25 cellular contexts compared by ENCODE assay signal in the genomic region with DNA sequence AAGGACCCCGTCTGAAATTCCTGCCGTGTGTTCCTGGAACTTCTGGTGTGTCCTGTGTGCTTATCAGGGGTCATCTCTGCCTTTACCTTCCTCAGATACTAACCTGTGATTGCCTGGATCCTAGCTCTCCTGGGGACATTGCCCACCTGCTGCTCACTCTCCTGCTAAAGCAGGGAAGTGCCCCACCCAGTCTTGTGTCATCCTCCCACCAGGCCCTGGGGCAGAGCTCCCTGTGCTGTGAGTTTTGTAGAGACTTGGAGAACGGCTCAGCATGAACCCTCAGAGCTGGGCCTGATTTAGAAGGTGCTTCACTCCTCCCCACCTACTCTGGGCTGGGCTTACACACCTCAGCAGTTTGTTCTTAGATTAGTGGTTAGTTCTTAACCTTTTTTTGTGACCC. TPM values are rescaled to one million over a fixed set of nuclear protein-coding genes. Genes with fewer than 3 reads are reported as not detected.
DNase-seq lines count a peak whose midpoint lies in the region; ATAC-seq and TF ChIP-seq lines count a peak whose summit lies in the region.
"Had no signal": no experiment of that assay in that cellular context is flagged by ENCODE, and none has a peak within 500 bp of the region (broad histone marks: within the 10 kb centered on the region; RNA-seq: fewer than 3 reads in every experiment).

No MANE protein-coding gene starts in this region.

- no peaks in the 10 kb centered on the region for H3K79me2 ChIP-seq in OCI-LY7 (ENCODE audit: insufficient read depth, low read depth, low read length)

- H4K5ac ChIP-seq in IMR-90 (ENCODE audit: low read depth, low read length): no peak overlapping the region

- H3K4me3 ChIP-seq in IMR-90 (ENCODE audit: insufficient read depth, low read depth, low read length): no peak overlapping the region
- H3K4me3 ChIP-seq in endodermal cell (ENCODE audit: low read length): no peak overlapping the region
- H3K4me3 ChIP-seq in dorsolateral prefrontal cortex: no peak overlapping the region
- no peak overlapping the region for H3K4me3 ChIP-seq in OCI-LY7 (ENCODE audit: low read depth, low read length, poor library complexity, severe bottlenecking)
- H3K4me3 ChIP-seq: adrenal gland, BLaER1, lower lobe of right lung, prostate gland had no signal

- H3K36me3 Mint-ChIP-seq in endodermal cell (ENCODE audit: low read depth) (peaks cover 17% of the 10 kb centered on the region), nephron (ENCODE audit: low read depth) (peaks cover 20% of the 10 kb centered on the region)

- H3K27me3 ChIP-seq in IMR-90 (ENCODE audit: control insufficient read depth, insufficient read depth, low read length) (no peaks in the 10 kb centered on the region), endodermal cell (ENCODE audit: control insufficient read depth, insufficient read depth, low read length, poor library complexity, severe bottlenecking) (no peaks in the 10 kb centered on the region), dorsolateral prefrontal cortex (no peaks in the 10 kb centered on the region)
- H3K27me3 ChIP-seq: adrenal gland, BLaER1 had no signal

- DNase-seq in NCI-H146 (lab: John Stamatoyannopoulos, UW) (peak; percentile 31), NCI-H146 treated with DMSO at 0.1 percent for 48 hours (lab: John Stamatoyannopoulos, UW; ENCODE audit: unreplicated experiment) (no peak), IMR-90 (no peak), endodermal cell (peak; percentile 64), AML-193 (lab: John Stamatoyannopoulos, UW) (no peak), dorsolateral prefrontal cortex (no peak), OCI-LY7 (ENCODE audit: low spot score) (no peak)
- DNase-seq: DMS153; immature natural killer cell; lower lobe of right lung; naive B cell; NCI-H1694; NCI-H446; SIG-M5; small intestine; stimulated activated CD4-positive, alpha-beta T cell treated with anti-CD3 and anti-CD28 coated beads, Interleukin-4, amount 100 ng/mL, for 24 hours; substantia nigra had no signal

- H2AK9ac ChIP-seq in IMR-90 (replicated peaks; ENCODE audit: low read depth, low read length, poor library complexity): peak overlapping the region; percentile 48

- H2AFZ ChIP-seq in IMR-90 (replicated peaks; ENCODE audit: low read length, poor library complexity): no peak overlapping the region
- H2AFZ ChIP-seq in OCI-LY7 (ENCODE audit: low read length): no peak overlapping the region

- no peak overlapping the region for H2BK20ac ChIP-seq in IMR-90 (ENCODE audit: low read depth, low read length)

- CTCF ChIA-PET in IMR-90 (lab: Yijun Ruan, JAX) (no interaction called here), OCI-LY7 (lab: Charles Lee; ENCODE audit: unreplicated experiment) (interaction anchor here (1.2 kb wide), 1 partner anchor 49 kb away, joined by 3 read pairs; no protein-coding TSS in a partner anchor)

- BruUV-seq in IMR-90 (replicated peaks; lab: Mats Ljungman, UMichigan) (no TSS peak), OCI-LY7 (replicated peaks; lab: Mats Ljungman, UMichigan) (no TSS peak)

- dilution Hi-C loops in IMR-90 (cut with HindIII; ENCODE audit: low sequenced_read_pairs, unreplicated experiment): no loop called here

- no peak overlapping the region for H4K91ac ChIP-seq in IMR-90 (ENCODE audit: insufficient read depth, low read depth, low read length)

- H3K9me3 Mint-ChIP-seq in endodermal cell (no peaks in the 10 kb centered on the region), nephron (no peaks in the 10 kb centered on the region)
- H3K9me3 Mint-ChIP-seq: activated T-helper 2 cell treated with anti-CD3 and anti-CD28 coated beads, Interferon-gamma antibody, Interleukin-2, Interleukin-4, amounts not matched to agents 10 μg/mL and 5 μg/mL and 100 μg/mL, durations not matched to agents 14 hours and 24 hours and 36 hours; central memory CD8-positive, alpha-beta T cell; immature natural killer cell; naive B cell had no signal

- TF ChIP-seq CTCF in IMR-90 (conservative IDR thresholded peaks at IDR 0.05; ENCODE audit: low read depth, low read length) (no peak), endodermal cell (conservative IDR thresholded peaks at IDR 0.05) (no peak), nephron (IDR thresholded peaks at IDR 0.05; ENCODE audit: unreplicated experiment in 3 of 3) (no peak), dorsolateral prefrontal cortex (IDR thresholded peaks at IDR 0.05 in 54 of 56, conservative IDR thresholded peaks at IDR 0.05 in 2 of 56; ENCODE audit: low read depth in 1 of 56, partially characterized antibody in 56 of 56) (no peak), OCI-LY7 (conservative IDR thresholded peaks at IDR 0.05; ENCODE audit: low read length) (no peak)

- peak overlapping the region; percentile 81 for H3K27ac Mint-ChIP-seq in endodermal cell
- no peak overlapping the region for H3K27ac Mint-ChIP-seq in nephron
- H3K27ac Mint-ChIP-seq: activated T-helper 2 cell treated with anti-CD3 and anti-CD28 coated beads, Interferon-gamma antibody, Interleukin-2, Interleukin-4, amounts not matched to agents 10 μg/mL and 5 μg/mL and 100 μg/mL, durations not matched to agents 14 hours and 24 hours and 36 hours had no signal

- TF ChIP-seq RAD21 in IMR-90 (IDR thresholded peaks at IDR 0.05; ENCODE audit: low read length): no peak

- no peak overlapping the region for H3K4me3 Mint-ChIP-seq in endodermal cell
- peak overlapping the region; percentile 15 to 46 (median 32) for H3K4me3 Mint-ChIP-seq in nephron
- H3K4me3 Mint-ChIP-seq: central memory CD8-positive, alpha-beta T cell; immature natural killer cell had no signal

- H3K4me1 Mint-ChIP-seq in endodermal cell (peaks cover 20% of the 10 kb centered on the region), nephron (no peaks in the 10 kb centered on the region)

- no peaks in the 10 kb centered on the region for H3K9me3 ChIP-seq in IMR-90 (ENCODE audit: control insufficient read depth, insufficient read depth, low read length)
- H3K9me3 ChIP-seq in endodermal cell (ENCODE audit: control insufficient read depth, low read length): no peaks in the 10 kb centered on the region
- H3K9me3 ChIP-seq in OCI-LY7 (ENCODE audit: low read length): no peaks in the 10 kb centered on the region
- H3K9me3 ChIP-seq: adrenal gland, BLaER1, lower lobe of right lung, prostate gland had no signal

- H3K4me2 ChIP-seq in IMR-90 (ENCODE audit: low read depth, low read length) (no peak overlapping the region), OCI-LY7 (ENCODE audit: low read length) (no peak overlapping the region)
- H3K4me2 ChIP-seq: BLaER1 had no signal

- H4K20me1 ChIP-seq in IMR-90 (ENCODE audit: insufficient read depth, low read length) (peaks cover 3% of the 10 kb centered on the region; the same call in 1 of the 2 replicates), OCI-LY7 (ENCODE audit: insufficient read depth, low read length) (no peaks in the 10 kb centered on the region)
- H4K20me1 ChIP-seq: BLaER1 had no signal

- H3K14ac ChIP-seq in IMR-90 (replicated peaks; ENCODE audit: low read depth, low read length): no peak overlapping the region

- POLR2A ChIA-PET in IMR-90 (lab: Charles Lee; ENCODE audit: unreplicated experiment) (interaction anchor here (0.5 kb wide), 1 partner anchor 34 kb away, joined by 5 read pairs; no protein-coding TSS in a partner anchor), OCI-LY7 (lab: Charles Lee) (interaction anchor here (0.7 to 1.8 kb wide), 3 partner anchors 34 to 51 kb away, joined by 3 to 5 read pairs (median 3); a partner anchor contains a TSS)

- H3K23ac ChIP-seq in IMR-90 (ENCODE audit: low read depth, low read length): no peak overlapping the region

- no peak overlapping the region for H2BK15ac ChIP-seq in IMR-90 (ENCODE audit: low read depth, low read length)

- no peak overlapping the region for H4K8ac ChIP-seq in IMR-90 (ENCODE audit: low read depth in 2 of 2, low read length in 2 of 2)

- no peaks in the 10 kb centered on the region for H3K27me3 Mint-ChIP-seq in endodermal cell (ENCODE audit: insufficient read depth)
- no peaks in the 10 kb centered on the region for H3K27me3 Mint-ChIP-seq in nephron (ENCODE audit: low read depth)
- H3K27me3 Mint-ChIP-seq: central memory CD8-positive, alpha-beta T cell; naive B cell had no signal

- TF ChIP-seq POLR2A in IMR-90 (IDR thresholded peaks at IDR 0.05; ENCODE audit: low read depth, low read length): no peak

- peaks cover 22% of the 10 kb centered on the region for H3K9me1 ChIP-seq in IMR-90 (ENCODE audit: insufficient read depth, low read length)

- H3K9me2 ChIP-seq in OCI-LY7 (ENCODE audit: insufficient read depth, low read length): no peaks in the 10 kb centered on the region

- no peak overlapping the region for H2AK5ac ChIP-seq in IMR-90 (ENCODE audit: low read depth, low read length)

- H3K27ac ChIP-seq in IMR-90 (ENCODE audit: insufficient read depth, low read length) (no peak overlapping the region), endodermal cell (ENCODE audit: low read depth, low read length) (no peak overlapping the region), dorsolateral prefrontal cortex (peak overlapping the region in 1 of 59 donors; percentile 4), OCI-LY7 (ENCODE audit: low read depth, low read length, poor library complexity, severe bottlenecking) (no peak overlapping the region)
- H3K27ac ChIP-seq: 22Rv1, adrenal gland, BLaER1, lower lobe of right lung, prostate gland had no signal

- peaks cover 12% of the 10 kb centered on the region for H3K36me3 ChIP-seq in IMR-90 (ENCODE audit: control insufficient read depth, insufficient read depth, low read length)
- peaks cover 17% of the 10 kb centered on the region for H3K36me3 ChIP-seq in endodermal cell (ENCODE audit: control insufficient read depth, insufficient read depth, low read length)
- H3K36me3 ChIP-seq in OCI-LY7 (ENCODE audit: insufficient read depth, low read length): peaks cover 25% of the 10 kb centered on the region

- H3K4me1 ChIP-seq in IMR-90 (ENCODE audit: control insufficient read depth, insufficient read depth, low read length) (peaks cover 10% of the 10 kb centered on the region), endodermal cell (ENCODE audit: control insufficient read depth, insufficient read depth, low read length) (no peaks in the 10 kb centered on the region), OCI-LY7 (ENCODE audit: insufficient read depth, low read length, poor library complexity, severe bottlenecking) (peaks cover 9% of the 10 kb centered on the region)
- H3K4me1 ChIP-seq: adrenal gland, prostate gland had no signal

- intact Hi-C loops in IMR-90 (cut with micrococcal nuclease) (no loop called here), dorsolateral prefrontal cortex (cut with DNase I) (no loop called here), OCI-LY7 (cut with micrococcal nuclease; ENCODE audit: unreplicated experiment) (no loop called here)

- no peak overlapping the region for H3K4ac ChIP-seq in IMR-90 (ENCODE audit: low read depth, low read length)

- H2BK120ac ChIP-seq in IMR-90 (ENCODE audit: low read depth, low read length): no peak overlapping the region; the same call in 1 of the 2 replicates

- no CpG with 5 or more reads among the region's 3 CpGs for WGBS in IMR-90 (ENCODE audit: extremely low coverage in 2 of 2, insufficient read length in 1 of 2), 2 experiments
- 72 to 86% methylated on average over 3 of the region's 3 CpGs for WGBS in endodermal cell (ENCODE audit: insufficient coverage in 1 of 2, insufficient read length in 1 of 2), 2 experiments

- no peak overlapping the region for H3K18ac ChIP-seq in IMR-90 (ENCODE audit: low read depth, low read length)

- no peak overlapping the region for H2BK5ac ChIP-seq in IMR-90 (ENCODE audit: low read depth, low read length, poor library complexity, severe bottlenecking)

- no peak overlapping the region for H3K56ac ChIP-seq in IMR-90 (ENCODE audit: extremely low read depth, insufficient read depth, low read length)

- H3K9ac ChIP-seq in IMR-90 (ENCODE audit: low read depth, low read length) (no peak overlapping the region), endodermal cell (ENCODE audit: extremely low read depth, low read length, poor library complexity, severe bottlenecking) (no peak overlapping the region)
- H3K9ac ChIP-seq: BLaER1 had no signal

- H3K79me1 ChIP-seq in IMR-90 (ENCODE audit: low read depth in 1 of 2, low read length in 2 of 2): peaks cover 12 to 30% of the 10 kb centered on the region in 2 experiments

- ATAC-seq in IMR-90 (ENCODE audit: low read depth): no peak
- ATAC-seq: HepG2, lower lobe of right lung had no signal

- in situ Hi-C loops in IMR-90 (cut with MboI; ENCODE audit: low sequenced_read_pairs): no loop called here

RNA-seq across cellular contexts. Expression of a gene that starts 3.8 kb away (rescaled TPM):
- total RNA-seq in IMR-90 (2012; rRNA removed): 7.8 and 9.7 TPM in 2 replicates
- polyA plus RNA-seq in IMR-90 (2012; rRNA removed): 22.4 and 24.2 TPM in 2 replicates
- polyA plus RNA-seq in IMR-90 (2012; cell fraction: cytosol; rRNA removed): 13.9 and 18.1 TPM in 2 replicates
- 104 and 111 TPM in 2 replicates for polyA plus RNA-seq in IMR-90 (2012; cell fraction: nucleus; rRNA removed; ENCODE audit: low replicate concordance)
- total RNA-seq in endodermal cell: 10 to 100 TPM; 31.0 to 34.4 TPM
- polyA plus RNA-seq in endodermal cell (2013, experiment 1 of 2): 18.4 TPM
- polyA plus RNA-seq in endodermal cell (2013, experiment 2 of 2): 22.1 TPM
- 10 to 100 TPM in 119 of 120 experiments, 1 to 10 TPM in 1; 6.1 to 36.9 (median 20.8) TPM for total RNA-seq in dorsolateral prefrontal cortex
- total RNA-seq in OCI-LY7 (2014; rRNA removed; shearing (Covaris generic)): 8.8 and 9.6 TPM in 2 replicates
- total RNA-seq in OCI-LY7 (2022): 22.9 and 25.7 TPM in 2 replicates

RNA-seq across cellular contexts. Expression of a gene that starts 34.9 kb away (rescaled TPM):
- total RNA-seq in IMR-90 (2012; rRNA removed) (45.2 and 46.7 TPM in 2 replicates), endodermal cell (10 to 100 TPM; 38.3 to 44.7 TPM), dorsolateral prefrontal cortex (10 to 100 TPM; 19.3 to 41.3 (median 27.1) TPM), OCI-LY7 (2022) (39.3 and 44.4 TPM in 2 replicates)
- 25.2 and 26.8 TPM in 2 replicates for polyA plus RNA-seq in IMR-90 (2012; rRNA removed)
- polyA plus RNA-seq in IMR-90 (2012; cell fraction: cytosol; rRNA removed): 4.7 and 9.8 TPM in 2 replicates
- polyA plus RNA-seq in IMR-90 (2012; cell fraction: nucleus; rRNA removed; ENCODE audit: low replicate concordance): 14.1 and 59.8 TPM in 2 replicates
- polyA plus RNA-seq in endodermal cell (2013, experiment 1 of 2): 31.6 TPM
- polyA plus RNA-seq in endodermal cell (2013, experiment 2 of 2): 30.8 TPM
- total RNA-seq in OCI-LY7 (2014; rRNA removed; shearing (Covaris generic)): 52.9 and 59.4 TPM in 2 replicates

RNA-seq across cellular contexts. Expression of a gene that starts 48.6 kb away (rescaled TPM):
- 3.0 and 3.1 TPM in 2 replicates for total RNA-seq in IMR-90 (2012; rRNA removed)
- 11.2 and 11.5 TPM in 2 replicates for polyA plus RNA-seq in IMR-90 (2012; rRNA removed)
- 8.8 and 20.4 TPM in 2 replicates for polyA plus RNA-seq in IMR-90 (2012; cell fraction: cytosol; rRNA removed)
- polyA plus RNA-seq in IMR-90 (2012; cell fraction: nucleus; rRNA removed; ENCODE audit: low replicate concordance): 30.0 and 63.1 TPM in 2 replicates
- total RNA-seq in endodermal cell: 1 to 10 TPM in 1 of 2 donors, under 1 TPM in 1; 0.58 to 4.4 TPM
- 6.2 TPM for polyA plus RNA-seq in endodermal cell (2013, experiment 1 of 2)
- polyA plus RNA-seq in endodermal cell (2013, experiment 2 of 2): 5.7 TPM
- 10 to 100 TPM in 29 of 120 experiments, 1 to 10 TPM in 91; 3.4 to 14.5 (median 8.3) TPM for total RNA-seq in dorsolateral prefrontal cortex
- 17.2 and 21.6 TPM in 2 replicates for total RNA-seq in OCI-LY7 (2014; rRNA removed; shearing (Covaris generic))
- total RNA-seq in OCI-LY7 (2022): 7.5 and 8.2 TPM in 2 replicates

Comparison
In these comparisons a context has a peak if more than half of its experiments do, and no peak if none do; other contexts are left out.
1. DNase-seq: peak in NCI-H146 (single experiment) and endodermal cell (single experiment); none in NCI-H146 treated with DMSO at 0.1 percent for 48 hours (single experiment), IMR-90 (single experiment), AML-193 (0 of 2), dorsolateral prefrontal cortex (0 of 10) and OCI-LY7 (single experiment).